23 cellular contexts compared by ENCODE assay signal in genomic region chr6:151098166-151098565, GRCh38.
A peak's percentile ranks its signal among the peaks of the same experiment; 100 is the strongest.
DNase-seq lines count a peak whose midpoint lies in the region; ATAC-seq and TF ChIP-seq lines count a peak whose summit lies in the region.
"Had no signal": no experiment of that assay in that cellular context is flagged by ENCODE, and none has a peak within 500 bp of the region (broad histone marks: within the 10 kb centered on the region; RNA-seq: fewer than 3 reads in every experiment).

No MANE protein-coding gene starts in this region.

- H3K79me2 ChIP-seq in osteoblast (ENCODE audit: insufficient read depth, low read length): no peaks in the 10 kb centered on the region

- H3K4me3 ChIP-seq in osteoblast (ENCODE audit: insufficient read depth, low read length) (no peak overlapping the region), lower lobe of right lung (no peak overlapping the region)
- H3K4me3 ChIP-seq: cardiac muscle cell, smooth muscle cell, suprapubic skin, vagina had no signal

- ATAC-seq in activated T-helper 17 cell treated with anti-CD3 and anti-CD28 coated beads, Interleukin-2, amount 50 U/mL, for 72 hours (replicated peaks): peak; percentile 92
- ATAC-seq in lower lobe of right lung: no peak
- ATAC-seq: left cardiac atrium had no signal

- H3K4me1 Mint-ChIP-seq in activated T-helper 17 cell treated with anti-CD3 and anti-CD28 coated beads, Interleukin-2, amount 50 U/mL, for 72 hours: peaks cover 11% of the 10 kb centered on the region
- H3K4me1 Mint-ChIP-seq: memory B cell had no signal

- no peaks in the 10 kb centered on the region for H3K27me3 ChIP-seq in osteoblast (ENCODE audit: insufficient read depth, low read length)
- H3K27me3 ChIP-seq in lower lobe of right lung (ENCODE audit: low read depth): no peaks in the 10 kb centered on the region
- H3K27me3 ChIP-seq: cardiac muscle cell, suprapubic skin, vagina had no signal

- no peaks in the 10 kb centered on the region for H3K9me3 ChIP-seq in osteoblast (ENCODE audit: low read depth, low read length)
- H3K9me3 ChIP-seq in lower lobe of right lung: no peaks in the 10 kb centered on the region
- H3K9me3 ChIP-seq: suprapubic skin, vagina had no signal

- H2AFZ ChIP-seq in osteoblast (ENCODE audit: low read length): no peak overlapping the region

- intact Hi-C loops in lower lobe of right lung (cut with DNase I): no loop called here

- H3K27ac ChIP-seq in osteoblast (ENCODE audit: low read depth, low read length) (peak overlapping the region; percentile 33), lower lobe of right lung (no peak overlapping the region)
- H3K27ac ChIP-seq: cardiac muscle cell, suprapubic skin, vagina had no signal

- H3K9me3 Mint-ChIP-seq in activated T-helper 17 cell treated with anti-CD3 and anti-CD28 coated beads, Interleukin-2, amount 50 U/mL, for 72 hours: no peaks in the 10 kb centered on the region

- no peaks in the 10 kb centered on the region for H3K27me3 Mint-ChIP-seq in activated T-helper 17 cell treated with anti-CD3 and anti-CD28 coated beads, Interleukin-2, amount 50 U/mL, for 72 hours
- H3K27me3 Mint-ChIP-seq: memory B cell had no signal

- H3K4me3 Mint-ChIP-seq in activated T-helper 17 cell treated with anti-CD3 and anti-CD28 coated beads, Interleukin-2, amount 50 U/mL, for 72 hours: no peak overlapping the region
- H3K4me3 Mint-ChIP-seq: memory B cell had no signal

- H4K20me1 ChIP-seq in osteoblast (ENCODE audit: insufficient read depth, low read length): peaks cover 2% of the 10 kb centered on the region

- DNase-seq in activated T-cell treated with anti-CD3 and anti-CD28 coated beads for 48 hours (ENCODE audit: low read depth) (peak; percentile 3), activated T-cell treated with anti-CD3 and anti-CD28 coated beads for 4 hours (no peak), M059J (ENCODE audit: low read depth) (peak; percentile 50), osteoblast (ENCODE audit: insufficient read length, low spot score, missing footprints) (no peak), NOMO-1 treated with DMSO at 0.1 percent for 48 hours (lab: John Stamatoyannopoulos, UW; ENCODE audit: unreplicated experiment) (no peak), lower lobe of right lung (no peak)
- DNase-seq in effector CD4-positive, alpha-beta T cell: no peak
- DNase-seq: activated effector memory CD4-positive, alpha-beta T cell treated with anti-CD3 and anti-CD28 coated beads, Interleukin-2, amount 50 U/mL, for 16 hours; amniotic stem cell; C1 segment of cervical spinal cord; GOT3; left cardiac atrium; NCI-H1092 treated with DMSO at 0.1 percent for 48 hours; NCI-H2029 treated with DMSO at 0.1 percent for 48 hours; NCI-H446; nucleus accumbens; SIG-M5 had no signal

- H3K4me2 ChIP-seq in osteoblast (ENCODE audit: insufficient read depth, low read length): no peak overlapping the region
- H3K4me2 ChIP-seq: smooth muscle cell had no signal

- H3K27ac Mint-ChIP-seq in activated T-helper 17 cell treated with anti-CD3 and anti-CD28 coated beads, Interleukin-2, amount 50 U/mL, for 72 hours: no peak overlapping the region
- H3K27ac Mint-ChIP-seq: memory B cell had no signal

- peaks cover 17% of the 10 kb centered on the region for H3K4me1 ChIP-seq in osteoblast (ENCODE audit: insufficient read depth, low read length)
- no peaks in the 10 kb centered on the region for H3K4me1 ChIP-seq in lower lobe of right lung

- H3K36me3 ChIP-seq in osteoblast (ENCODE audit: insufficient read depth, low read length): peaks cover 19% of the 10 kb centered on the region
- peaks cover 3% of the 10 kb centered on the region for H3K36me3 ChIP-seq in lower lobe of right lung
- H3K36me3 ChIP-seq: cardiac muscle cell, suprapubic skin, vagina had no signal

- TF ChIP-seq CTCF in osteoblast (IDR thresholded peaks at IDR 0.05; ENCODE audit: extremely low read depth, low read depth, low read length) (no peak), lower lobe of right lung (IDR thresholded peaks at IDR 0.05) (no peak)

- peaks cover 88% of the 10 kb centered on the region for H3K36me3 Mint-ChIP-seq in activated T-helper 17 cell treated with anti-CD3 and anti-CD28 coated beads, Interleukin-2, amount 50 U/mL, for 72 hours (ENCODE audit: low read depth)

Comparison
In these comparisons a context has a peak if more than half of its experiments do, and no peak if none do; other contexts are left out.
1. DNase-seq: peak in activated T-cell treated with anti-CD3 and anti-CD28 coated beads for 48 hours (single experiment) and M059J (single experiment); none in activated T-cell treated with anti-CD3 and anti-CD28 coated beads for 4 hours (single experiment), osteoblast (single experiment), NOMO-1 treated with DMSO at 0.1 percent for 48 hours (single experiment), effector CD4-positive, alpha-beta T cell (single experiment) and lower lobe of right lung (single experiment).